In the genomic region with DNA sequence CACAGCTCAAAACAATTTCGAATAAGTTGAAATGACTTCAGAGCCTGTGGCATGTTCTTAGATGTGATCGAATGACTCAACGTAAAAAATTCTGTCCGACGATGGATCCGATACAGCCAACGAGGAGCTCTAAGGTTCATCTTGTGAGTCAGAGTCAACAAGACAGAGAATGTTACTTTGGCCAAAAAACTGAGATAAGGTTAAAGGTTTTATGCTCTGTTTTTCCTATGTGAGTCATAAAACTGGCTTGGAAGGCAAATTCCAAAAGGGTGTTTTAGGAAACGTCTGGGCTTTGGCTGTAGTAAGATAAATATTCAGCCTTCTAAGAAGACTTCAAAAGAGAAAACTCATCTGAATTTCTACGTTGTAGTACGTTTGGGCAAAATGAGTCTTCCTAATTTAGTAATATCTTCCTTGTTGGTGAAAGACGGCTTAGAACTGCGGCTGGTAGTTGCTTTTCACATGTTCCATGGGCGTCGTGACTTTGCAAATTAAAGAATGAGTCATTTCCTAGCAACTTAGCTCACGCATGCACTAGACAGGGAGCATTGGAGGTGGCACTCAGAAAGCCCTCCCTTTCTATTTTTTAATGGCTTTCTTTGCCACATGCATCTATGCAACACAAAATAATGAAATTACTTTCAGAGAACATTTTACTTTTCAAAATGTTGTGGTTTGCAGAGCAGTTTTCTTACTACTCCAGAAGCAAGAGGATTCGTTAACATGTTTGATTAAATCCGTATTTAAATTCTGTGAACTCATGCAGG, we compare ENCODE assay signal across 8 cellular contexts. TPM values are rescaled to one million over a fixed set of nuclear protein-coding genes. Genes with fewer than 3 reads are reported as not detected.
DNase-seq lines count a peak whose midpoint lies in the region; TF ChIP-seq lines count a peak whose summit lies in the region.

No MANE protein-coding gene starts in this region.

- intact Hi-C loops in posterior vena cava (cut with DNase I) (no loop called here), vagina (cut with DNase I) (no loop called here)

- peak overlapping the region; percentile 55 for H3K4me3 ChIP-seq in Loucy (ENCODE audit: low read length, poor library complexity, severe bottlenecking)
- peak overlapping the region; percentile 10 to 15 for H3K4me3 ChIP-seq in vagina

- H3K27me3 Mint-ChIP-seq in endothelial cell (ENCODE audit: unreplicated experiment): peaks cover 3% of the 10 kb centered on the region

- H3K9me3 ChIP-seq in Loucy (ENCODE audit: insufficient read depth, low read depth, low read length): no peaks in the 10 kb centered on the region
- H3K9me3 ChIP-seq in vagina: no peaks in the 10 kb centered on the region

- H3K27ac Mint-ChIP-seq in endothelial cell (ENCODE audit: unreplicated experiment): no peak overlapping the region

- H3K27ac ChIP-seq in vagina: peak overlapping the region; percentile 79

- H4K20me1 ChIP-seq in Loucy (ENCODE audit: insufficient read depth, low read length, poor library complexity, severe bottlenecking): peaks cover 89% of the 10 kb centered on the region

- peaks cover 18% of the 10 kb centered on the region for H3K4me1 Mint-ChIP-seq in endothelial cell (ENCODE audit: unreplicated experiment)

- peaks cover 98% of the 10 kb centered on the region for H3K79me2 ChIP-seq in Loucy (ENCODE audit: insufficient read depth, low read length)

- H3K36me3 ChIP-seq in Loucy (ENCODE audit: insufficient read depth, low read length): peaks cover 73% of the 10 kb centered on the region
- H3K36me3 ChIP-seq in vagina: peaks cover 0 to 4% of the 10 kb centered on the region in 2 donors

- peak overlapping the region; percentile 66 for H3K4me2 ChIP-seq in Loucy (ENCODE audit: low read depth, low read length, poor library complexity, severe bottlenecking)

- no peaks in the 10 kb centered on the region for H3K9me2 ChIP-seq in Loucy (replicated peaks; ENCODE audit: low read depth, low read length)

- H2AFZ ChIP-seq in Loucy (ENCODE audit: low read length): no peak overlapping the region

- H3K9ac ChIP-seq in Loucy (ENCODE audit: low read depth, low read length, poor library complexity, severe bottlenecking): peak overlapping the region; percentile 49

- no peak overlapping the region for H3K4me3 Mint-ChIP-seq in endothelial cell (ENCODE audit: unreplicated experiment)

- peaks cover 15% of the 10 kb centered on the region for H3K36me3 Mint-ChIP-seq in endothelial cell (ENCODE audit: low read depth, unreplicated experiment)

- DNase-seq in stimulated activated naive CD4-positive, alpha-beta T cell treated with Interleukin-2 at 50 U/mL for 16 hours (lab: John Stamatoyannopoulos, UW): peak; percentile 65
- DNase-seq in stimulated activated naive CD4-positive, alpha-beta T cell (lab: John Stamatoyannopoulos, UW): no peak
- DNase-seq in activated T-cell treated with anti-CD3 and anti-CD28 coated beads for 48 hours (ENCODE audit: low read depth) (peak; percentile 35), fibroblast of peridontal ligament (ENCODE audit: extremely low read depth) (peak; percentile 100), posterior vena cava (ENCODE audit: low spot score) (peak; percentile 67), vagina (ENCODE audit: extremely low spot score in 2 of 2) (no peak), endothelial cell (ENCODE audit: low spot score) (no peak)

- H3K4me1 ChIP-seq in Loucy (ENCODE audit: insufficient read depth, low read length, poor library complexity, severe bottlenecking) (peaks cover 40% of the 10 kb centered on the region), vagina (peaks cover 35% of the 10 kb centered on the region)

- H3K27me3 ChIP-seq in Loucy (ENCODE audit: insufficient read depth, low read length, poor library complexity, severe bottlenecking) (no peaks in the 10 kb centered on the region), vagina (no peaks in the 10 kb centered on the region)

- TF ChIP-seq CTCF in Loucy (conservative IDR thresholded peaks at IDR 0.05; ENCODE audit: low read length) (no peak), vagina (IDR thresholded peaks at IDR 0.05) (no peak), endothelial cell (IDR thresholded peaks at IDR 0.05; ENCODE audit: unreplicated experiment) (no peak)

- H3K9me3 Mint-ChIP-seq in endothelial cell (ENCODE audit: unreplicated experiment): no peaks in the 10 kb centered on the region

- peaks cover 9% of the 10 kb centered on the region; the same call in 1 of the 2 replicates for H3F3A ChIP-seq in Loucy (ENCODE audit: low read depth)

- no peak for TF ChIP-seq POLR2A in vagina (IDR thresholded peaks at IDR 0.05)

RNA-seq across cellular contexts. Expression of gene PFKP, which starts 28.2 kb away (rescaled TPM):
- 100 to 1,000 TPM; 109 to 216 TPM for total RNA-seq in posterior vena cava
- total RNA-seq in vagina: 46.7 TPM
- 52.3 TPM for total RNA-seq in endothelial cell (ENCODE audit: unreplicated experiment)

Comparison
In these comparisons a context has a peak if more than half of its experiments do, and no peak if none do; other contexts are left out.
1. DNase-seq: peak in stimulated activated naive CD4-positive, alpha-beta T cell treated with Interleukin-2 at 50 U/mL for 16 hours (single experiment), activated T-cell treated with anti-CD3 and anti-CD28 coated beads for 48 hours (single experiment), fibroblast of peridontal ligament (single experiment) and posterior vena cava (single experiment); none in stimulated activated naive CD4-positive, alpha-beta T cell (0 of 6), vagina (0 of 2) and endothelial cell (single experiment).